Comparison of ENCODE assay signal across 1 cellular context in genomic region chr17:81650951-81651350, GRCh38.
TF ChIP-seq lines count a peak whose summit lies in the region.

No MANE protein-coding gene starts in this region.

TF ChIP-seq in HEK293, 187 proteins besides CTCF, POLR2A, EP300 and RAD21 (continued from another document):
- no peak for TF ChIP-seq ZBTB11 (tag by site-specific recombination; conservative IDR thresholded peaks at IDR 0.05; ENCODE audit: low read depth)
